Comparison of ENCODE assay signal across 8 cellular contexts in genomic region chr12:49061157-49061650, GRCh38. TPM values are rescaled to one million over a fixed set of nuclear protein-coding genes. Genes with fewer than 3 reads are reported as not detected.
DNase-seq lines count a peak whose midpoint lies in the region; ATAC-seq and TF ChIP-seq lines count a peak whose summit lies in the region.

No MANE protein-coding gene starts in this region.

- peaks cover 5 to 53% (median 48%) of the 10 kb centered on the region in 4 donors for H3K4me1 ChIP-seq in liver (ENCODE audit: control insufficient read depth in 4 of 4, insufficient read depth in 4 of 4, low read length in 3 of 4)
- peaks cover 23 to 36% (median 31%) of the 10 kb centered on the region in 4 donors for H3K4me1 ChIP-seq in transverse colon

- no peaks in the 10 kb centered on the region for H3K9me3 Mint-ChIP-seq in activated T-cell treated with anti-CD3 and anti-CD28 coated beads, Interleukin-2, amount 50 U/mL, for 72 hours

- intact Hi-C loops in transverse colon (cut with DNase I; ENCODE audit: low total_unique reads): loop anchor here (10.0 kb wide), 1 partner anchor 64 kb away; no protein-coding TSS in a partner anchor

- H3K36me3 ChIP-seq in liver (ENCODE audit: control insufficient read depth in 4 of 4, insufficient read depth in 3 of 4, low read depth in 1 of 4, low read length in 3 of 4): no peaks in the 10 kb centered on the region
- H3K36me3 ChIP-seq in transverse colon: no peaks in the 10 kb centered on the region

- no peak for TF ChIP-seq EP300 in transverse colon (IDR thresholded peaks at IDR 0.05; ENCODE audit: low read depth)

- H3K4me1 Mint-ChIP-seq in activated T-cell treated with anti-CD3 and anti-CD28 coated beads, Interleukin-2, amount 50 U/mL, for 72 hours (ENCODE audit: low read depth): peaks cover 46% of the 10 kb centered on the region

- ATAC-seq in activated T-cell treated with anti-CD3 and anti-CD28 coated beads, Interleukin-2, amount 50 U/mL, for 72 hours (replicated peaks in 1 of 2): peak; percentile 0 to 1

- WGBS in liver: 8% methylated on average over 16 of the region's 16 CpGs
- WGBS in transverse colon (ENCODE audit: low coverage in 1 of 2), 2 donors: 4 to 73% methylated on average over 1 to 16 of the region's 16 CpGs

- no peaks in the 10 kb centered on the region for H3K9me3 ChIP-seq in liver (ENCODE audit: control insufficient read depth in 4 of 4, low read length in 3 of 4)
- no peaks in the 10 kb centered on the region for H3K9me3 ChIP-seq in transverse colon

- H3K27ac ChIP-seq in angular gyrus (ENCODE audit: low read depth, low read length): peak overlapping the region; percentile 68
- H3K27ac ChIP-seq in liver (ENCODE audit: low read depth in 1 of 2, low read length in 2 of 2): peak overlapping the region; percentile 95
- peak overlapping the region; percentile 96 to 98 (median 96) for H3K27ac ChIP-seq in transverse colon

- peak overlapping the region; percentile 81 for H3K27ac Mint-ChIP-seq in activated T-cell treated with anti-CD3 and anti-CD28 coated beads, Interleukin-2, amount 50 U/mL, for 72 hours

- H3K4me3 Mint-ChIP-seq in activated T-cell treated with anti-CD3 and anti-CD28 coated beads, Interleukin-2, amount 50 U/mL, for 72 hours: peak overlapping the region; percentile 83 to 91

- TF ChIP-seq CTCF in liver (IDR thresholded peaks at IDR 0.05; ENCODE audit: low read depth, low read length, missing input control): no peak
- TF ChIP-seq CTCF in transverse colon (IDR thresholded peaks at IDR 0.05): no peak

- in situ Hi-C loops in transverse colon (cut with MboI; ENCODE audit: low pct_ligation_motif_present in 1 of 4, low pct_unique_long_range_greater_than_20kb in 1 of 4, low sequenced_read_pairs in 3 of 4): loop anchor here in 2 of 4 donors (10.0 kb wide), 2 partner anchors 64 to 174 kb away; no protein-coding TSS in a partner anchor

- peaks cover 1 to 2% of the 10 kb centered on the region in 2 donors for H3K36me3 Mint-ChIP-seq in activated T-cell treated with anti-CD3 and anti-CD28 coated beads, Interleukin-2, amount 50 U/mL, for 72 hours (ENCODE audit: insufficient read depth in 2 of 2)

- no peak for TF ChIP-seq POLR2A in transverse colon (IDR thresholded peaks at IDR 0.05)

- H3K4me3 ChIP-seq in liver (ENCODE audit: low read depth in 1 of 3, low read length in 3 of 3) (peak overlapping the region; percentile 55 to 92 (median 91)), transverse colon (peak overlapping the region; percentile 82 to 91 (median 89))

- H3K27me3 Mint-ChIP-seq in activated T-cell treated with anti-CD3 and anti-CD28 coated beads, Interleukin-2, amount 50 U/mL, for 72 hours (ENCODE audit: low read depth): no peaks in the 10 kb centered on the region

- H3K9ac ChIP-seq in liver (ENCODE audit: low read depth in 1 of 2, low read length in 2 of 2): peak overlapping the region; percentile 25 to 58

- H3K27me3 ChIP-seq in liver (ENCODE audit: control insufficient read depth in 4 of 4, insufficient read depth in 4 of 4, low read length in 3 of 4) (no peaks in the 10 kb centered on the region), transverse colon (no peaks in the 10 kb centered on the region)

- no peak for TF ChIP-seq RAD21 in liver (IDR thresholded peaks at IDR 0.05)

- no peak for DNase-seq in activated T-cell treated with anti-CD3 and anti-CD28 coated beads, Interleukin-2, amount 50 U/mL, for 72 hours
- DNase-seq in activated T-cell treated with anti-CD3 and anti-CD28 coated beads for 4 hours (no peak), transverse colon (no peak), NCI-H2081 (lab: John Stamatoyannopoulos, UW) (no peak), DMS53 treated with DMSO at 0.1 percent for 48 hours (lab: John Stamatoyannopoulos, UW; ENCODE audit: unreplicated experiment) (no peak), NCI-H226 (no peak)

TF ChIP-seq in liver, 16 proteins besides CTCF, POLR2A, EP300 and RAD21:
- TF ChIP-seq EGR1 (IDR thresholded peaks at IDR 0.05; ENCODE audit: low read depth in 2 of 2): no peak
- TF ChIP-seq RXRA (IDR thresholded peaks at IDR 0.05): no peak
- no peak for TF ChIP-seq GABPA (IDR thresholded peaks at IDR 0.05 in 1 of 2, conservative IDR thresholded peaks at IDR 0.05 in 1 of 2)
- TF ChIP-seq MAX (IDR thresholded peaks at IDR 0.05): no peak

RNA-seq across cellular contexts. Expression of gene KMT2D, which starts 0.6 kb away (rescaled TPM):
- 10 to 100 TPM; 68.6 to 84.2 TPM for total RNA-seq in activated T-cell treated with anti-CD3 and anti-CD28 coated beads, Interleukin-2, amount 50 U/mL, for 72 hours
- total RNA-seq in liver (10 to 100 TPM; 39.6 to 53.8 TPM), transverse colon (100 to 1,000 TPM in 1 of 4 donors, 10 to 100 TPM in 3; 50.0 to 351 (median 78.0) TPM)
- 10 to 100 TPM in 1 of 2 donors, 1 to 10 TPM in 1; 4.5 to 10.3 TPM for polyA plus RNA-seq in liver

RNA-seq across cellular contexts. Expression of gene RHEBL1, which starts 8.6 kb away (rescaled TPM):
- 10 to 100 TPM; 20.6 to 28.3 TPM for total RNA-seq in activated T-cell treated with anti-CD3 and anti-CD28 coated beads, Interleukin-2, amount 50 U/mL, for 72 hours
- 1 to 10 TPM in 1 of 2 donors, not detected in 1; 1.2 TPM for total RNA-seq in liver
- polyA plus RNA-seq in liver: under 1 TPM; 0.29 to 0.36 TPM
- not detected for total RNA-seq in transverse colon

RNA-seq across cellular contexts. Expression of gene DHH, which starts 33.4 kb away (rescaled TPM):
- under 1 TPM; 0.12 to 0.41 TPM for total RNA-seq in activated T-cell treated with anti-CD3 and anti-CD28 coated beads, Interleukin-2, amount 50 U/mL, for 72 hours
- under 1 TPM; 0.08 to 0.09 TPM for total RNA-seq in liver
- under 1 TPM in 1 of 2 donors, not detected in 1; 0.09 TPM for polyA plus RNA-seq in liver
- under 1 TPM in 2 of 4 donors, not detected in 2; 0.27 to 0.32 TPM for total RNA-seq in transverse colon

RNA-seq across cellular contexts. Expression of gene PRKAG1, which starts 42.6 kb away (rescaled TPM):
- 10 to 100 TPM; 66.1 to 79.3 TPM for total RNA-seq in activated T-cell treated with anti-CD3 and anti-CD28 coated beads, Interleukin-2, amount 50 U/mL, for 72 hours
- total RNA-seq in liver (10 to 100 TPM; 18.3 to 23.4 TPM), transverse colon (10 to 100 TPM; 21.7 to 44.0 (median 42.3) TPM)
- polyA plus RNA-seq in liver: 10 to 100 TPM; 15.5 to 31.5 TPM

RNA-seq across cellular contexts. Expression of gene LMBR1L, which starts 49.4 kb away (rescaled TPM):
- 100 to 1,000 TPM in 1 of 2 donors, 10 to 100 TPM in 1; 80.0 to 108 TPM for total RNA-seq in activated T-cell treated with anti-CD3 and anti-CD28 coated beads, Interleukin-2, amount 50 U/mL, for 72 hours
- 10 to 100 TPM; 13.0 to 23.7 TPM for total RNA-seq in liver
- polyA plus RNA-seq in liver: 10 to 100 TPM in 1 of 2 donors, 1 to 10 TPM in 1; 9.3 to 10.5 TPM
- 100 to 1,000 TPM in 1 of 4 donors, 10 to 100 TPM in 3; 72.6 to 125 (median 82.1) TPM for total RNA-seq in transverse colon

Comparison
In these comparisons a context has a peak if more than half of its experiments do, and no peak if none do; other contexts are left out.
1. RNA of gene RHEBL1, which starts 8.6 kb away (total RNA-seq): 20.6 to 28.3 TPM in activated T-cell treated with anti-CD3 and anti-CD28 coated beads, Interleukin-2, amount 50 U/mL, for 72 hours; 1.2 TPM in liver and not detected in transverse colon; every median in the first group is over 4 times any median in the second.
2. Peak in every context shown above with its lines, with median percentiles within 50 percentile points of each other: H3K27ac ChIP-seq.